In the genomic region with DNA sequence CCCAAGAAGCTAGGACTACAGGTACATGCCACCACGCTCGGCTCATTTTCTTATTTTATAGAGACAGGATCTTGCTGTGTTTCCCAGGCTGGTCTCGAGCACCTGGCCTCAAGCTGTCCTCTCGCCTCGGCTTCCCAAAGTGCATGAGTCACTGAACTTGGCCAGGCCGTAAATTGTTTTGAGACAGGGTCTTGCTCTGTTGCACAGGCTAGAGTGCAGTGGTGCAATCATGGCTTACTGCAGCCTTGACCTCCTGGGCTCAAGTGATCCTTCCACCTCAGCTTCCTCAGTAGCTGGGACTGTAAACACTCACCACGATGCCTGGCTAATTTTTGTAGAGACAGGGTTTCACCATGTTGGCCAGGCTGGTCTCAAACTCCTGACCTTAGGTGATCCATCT, we compare ENCODE assay signal across 1 cellular context.
A peak's percentile ranks its signal among the peaks of the same experiment; 100 is the strongest.
TF ChIP-seq lines count a peak whose summit lies in the region.
"Not testable (repeated sequence)": the region's sequence is repeated elsewhere in the genome, so short reads cannot be mapped to it uniquely, and the experiment has no call there.

No MANE protein-coding gene starts in this region.

TF ChIP-seq in K562, 482 proteins besides CTCF, POLR2A, EP300 and RAD21 (continued from another document):
- TF ChIP-seq, protein P1, sequence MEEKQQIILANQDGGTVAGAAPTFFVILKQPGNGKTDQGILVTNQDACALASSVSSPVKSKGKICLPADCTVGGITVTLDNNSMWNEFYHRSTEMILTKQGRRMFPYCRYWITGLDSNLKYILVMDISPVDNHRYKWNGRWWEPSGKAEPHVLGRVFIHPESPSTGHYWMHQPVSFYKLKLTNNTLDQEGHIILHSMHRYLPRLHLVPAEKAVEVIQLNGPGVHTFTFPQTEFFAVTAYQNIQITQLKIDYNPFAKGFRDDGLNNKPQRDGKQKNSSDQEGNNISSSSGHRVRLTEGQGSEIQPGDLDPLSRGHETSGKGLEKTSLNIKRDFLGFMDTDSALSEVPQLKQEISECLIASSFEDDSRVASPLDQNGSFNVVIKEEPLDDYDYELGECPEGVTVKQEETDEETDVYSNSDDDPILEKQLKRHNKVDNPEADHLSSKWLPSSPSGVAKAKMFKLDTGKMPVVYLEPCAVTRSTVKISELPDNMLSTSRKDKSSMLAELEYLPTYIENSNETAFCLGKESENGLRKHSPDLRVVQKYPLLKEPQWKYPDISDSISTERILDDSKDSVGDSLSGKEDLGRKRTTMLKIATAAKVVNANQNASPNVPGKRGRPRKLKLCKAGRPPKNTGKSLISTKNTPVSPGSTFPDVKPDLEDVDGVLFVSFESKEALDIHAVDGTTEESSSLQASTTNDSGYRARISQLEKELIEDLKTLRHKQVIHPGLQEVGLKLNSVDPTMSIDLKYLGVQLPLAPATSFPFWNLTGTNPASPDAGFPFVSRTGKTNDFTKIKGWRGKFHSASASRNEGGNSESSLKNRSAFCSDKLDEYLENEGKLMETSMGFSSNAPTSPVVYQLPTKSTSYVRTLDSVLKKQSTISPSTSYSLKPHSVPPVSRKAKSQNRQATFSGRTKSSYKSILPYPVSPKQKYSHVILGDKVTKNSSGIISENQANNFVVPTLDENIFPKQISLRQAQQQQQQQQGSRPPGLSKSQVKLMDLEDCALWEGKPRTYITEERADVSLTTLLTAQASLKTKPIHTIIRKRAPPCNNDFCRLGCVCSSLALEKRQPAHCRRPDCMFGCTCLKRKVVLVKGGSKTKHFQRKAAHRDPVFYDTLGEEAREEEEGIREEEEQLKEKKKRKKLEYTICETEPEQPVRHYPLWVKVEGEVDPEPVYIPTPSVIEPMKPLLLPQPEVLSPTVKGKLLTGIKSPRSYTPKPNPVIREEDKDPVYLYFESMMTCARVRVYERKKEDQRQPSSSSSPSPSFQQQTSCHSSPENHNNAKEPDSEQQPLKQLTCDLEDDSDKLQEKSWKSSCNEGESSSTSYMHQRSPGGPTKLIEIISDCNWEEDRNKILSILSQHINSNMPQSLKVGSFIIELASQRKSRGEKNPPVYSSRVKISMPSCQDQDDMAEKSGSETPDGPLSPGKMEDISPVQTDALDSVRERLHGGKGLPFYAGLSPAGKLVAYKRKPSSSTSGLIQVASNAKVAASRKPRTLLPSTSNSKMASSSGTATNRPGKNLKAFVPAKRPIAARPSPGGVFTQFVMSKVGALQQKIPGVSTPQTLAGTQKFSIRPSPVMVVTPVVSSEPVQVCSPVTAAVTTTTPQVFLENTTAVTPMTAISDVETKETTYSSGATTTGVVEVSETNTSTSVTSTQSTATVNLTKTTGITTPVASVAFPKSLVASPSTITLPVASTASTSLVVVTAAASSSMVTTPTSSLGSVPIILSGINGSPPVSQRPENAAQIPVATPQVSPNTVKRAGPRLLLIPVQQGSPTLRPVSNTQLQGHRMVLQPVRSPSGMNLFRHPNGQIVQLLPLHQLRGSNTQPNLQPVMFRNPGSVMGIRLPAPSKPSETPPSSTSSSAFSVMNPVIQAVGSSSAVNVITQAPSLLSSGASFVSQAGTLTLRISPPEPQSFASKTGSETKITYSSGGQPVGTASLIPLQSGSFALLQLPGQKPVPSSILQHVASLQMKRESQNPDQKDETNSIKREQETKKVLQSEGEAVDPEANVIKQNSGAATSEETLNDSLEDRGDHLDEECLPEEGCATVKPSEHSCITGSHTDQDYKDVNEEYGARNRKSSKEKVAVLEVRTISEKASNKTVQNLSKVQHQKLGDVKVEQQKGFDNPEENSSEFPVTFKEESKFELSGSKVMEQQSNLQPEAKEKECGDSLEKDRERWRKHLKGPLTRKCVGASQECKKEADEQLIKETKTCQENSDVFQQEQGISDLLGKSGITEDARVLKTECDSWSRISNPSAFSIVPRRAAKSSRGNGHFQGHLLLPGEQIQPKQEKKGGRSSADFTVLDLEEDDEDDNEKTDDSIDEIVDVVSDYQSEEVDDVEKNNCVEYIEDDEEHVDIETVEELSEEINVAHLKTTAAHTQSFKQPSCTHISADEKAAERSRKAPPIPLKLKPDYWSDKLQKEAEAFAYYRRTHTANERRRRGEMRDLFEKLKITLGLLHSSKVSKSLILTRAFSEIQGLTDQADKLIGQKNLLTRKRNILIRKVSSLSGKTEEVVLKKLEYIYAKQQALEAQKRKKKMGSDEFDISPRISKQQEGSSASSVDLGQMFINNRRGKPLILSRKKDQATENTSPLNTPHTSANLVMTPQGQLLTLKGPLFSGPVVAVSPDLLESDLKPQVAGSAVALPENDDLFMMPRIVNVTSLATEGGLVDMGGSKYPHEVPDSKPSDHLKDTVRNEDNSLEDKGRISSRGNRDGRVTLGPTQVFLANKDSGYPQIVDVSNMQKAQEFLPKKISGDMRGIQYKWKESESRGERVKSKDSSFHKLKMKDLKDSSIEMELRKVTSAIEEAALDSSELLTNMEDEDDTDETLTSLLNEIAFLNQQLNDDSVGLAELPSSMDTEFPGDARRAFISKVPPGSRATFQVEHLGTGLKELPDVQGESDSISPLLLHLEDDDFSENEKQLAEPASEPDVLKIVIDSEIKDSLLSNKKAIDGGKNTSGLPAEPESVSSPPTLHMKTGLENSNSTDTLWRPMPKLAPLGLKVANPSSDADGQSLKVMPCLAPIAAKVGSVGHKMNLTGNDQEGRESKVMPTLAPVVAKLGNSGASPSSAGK (IDR thresholded peaks at IDR 0.05), result peak; percentile 28; the same call in 1 of the 2 replicates
- TF ChIP-seq ATF7 (IDR thresholded peaks at IDR 0.05), result peak; percentile 15; the same call in 1 of the 2 replicates
- TF ChIP-seq NFIC (IDR thresholded peaks at IDR 0.05), result peak; percentile 37
- TF ChIP-seq MEIS2 (IDR thresholded peaks at IDR 0.05; ENCODE audit: partially characterized antibody), result peak; percentile 95
- TF ChIP-seq, protein P2, sequence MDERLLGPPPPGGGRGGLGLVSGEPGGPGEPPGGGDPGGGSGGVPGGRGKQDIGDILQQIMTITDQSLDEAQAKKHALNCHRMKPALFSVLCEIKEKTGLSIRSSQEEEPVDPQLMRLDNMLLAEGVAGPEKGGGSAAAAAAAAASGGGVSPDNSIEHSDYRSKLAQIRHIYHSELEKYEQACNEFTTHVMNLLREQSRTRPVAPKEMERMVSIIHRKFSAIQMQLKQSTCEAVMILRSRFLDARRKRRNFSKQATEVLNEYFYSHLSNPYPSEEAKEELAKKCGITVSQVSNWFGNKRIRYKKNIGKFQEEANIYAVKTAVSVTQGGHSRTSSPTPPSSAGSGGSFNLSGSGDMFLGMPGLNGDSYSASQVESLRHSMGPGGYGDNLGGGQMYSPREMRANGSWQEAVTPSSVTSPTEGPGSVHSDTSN (CRISPR knock-in tag; IDR thresholded peaks at IDR 0.05; ENCODE audit: low read depth), result not testable (repeated sequence)
- TF ChIP-seq, protein P2 (tag; conservative IDR thresholded peaks at IDR 0.05; ENCODE audit: low read depth), result peak; percentile 90
- TF ChIP-seq, protein P3, sequence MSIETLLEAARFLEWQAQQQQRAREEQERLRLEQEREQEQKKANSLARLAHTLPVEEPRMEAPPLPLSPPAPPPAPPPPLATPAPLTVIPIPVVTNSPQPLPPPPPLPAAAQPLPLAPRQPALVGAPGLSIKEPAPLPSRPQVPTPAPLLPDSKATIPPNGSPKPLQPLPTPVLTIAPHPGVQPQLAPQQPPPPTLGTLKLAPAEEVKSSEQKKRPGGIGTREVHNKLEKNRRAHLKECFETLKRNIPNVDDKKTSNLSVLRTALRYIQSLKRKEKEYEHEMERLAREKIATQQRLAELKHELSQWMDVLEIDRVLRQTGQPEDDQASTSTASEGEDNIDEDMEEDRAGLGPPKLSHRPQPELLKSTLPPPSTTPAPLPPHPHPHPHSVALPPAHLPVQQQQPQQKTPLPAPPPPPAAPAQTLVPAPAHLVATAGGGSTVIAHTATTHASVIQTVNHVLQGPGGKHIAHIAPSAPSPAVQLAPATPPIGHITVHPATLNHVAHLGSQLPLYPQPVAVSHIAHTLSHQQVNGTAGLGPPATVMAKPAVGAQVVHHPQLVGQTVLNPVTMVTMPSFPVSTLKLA (conservative IDR thresholded peaks at IDR 0.05), result 0 out of 4 replicates have a peak, but pooled peaks of 1 of the 2 experiments have one; percentile 25
- peak; percentile 64; the same call in 1 of the 2 replicates for TF ChIP-seq DPF2 (IDR thresholded peaks at IDR 0.05)
- TF ChIP-seq CEBPG (CRISPR knock-in tag; IDR thresholded peaks at IDR 0.05), result peak; percentile 57; the same call in 1 of the 2 replicates
- TF ChIP-seq CEBPG (tag; conservative IDR thresholded peaks at IDR 0.05 in 1 of 2, IDR thresholded peaks at IDR 0.05 in 1 of 2), result peak in 1 of 2 experiments; percentile 59; a peak in 2 of 4 replicates
- TF ChIP-seq SMARCA4 (IDR thresholded peaks at IDR 0.05), result peak; percentile 52; the same call in 1 of the 2 replicates
- TF ChIP-seq CBFA2T3 (IDR thresholded peaks at IDR 0.05), result peak; percentile 32
- 0 out of 2 replicates have a peak, but pooled peaks have one; percentile 35 for TF ChIP-seq ZNF592 (IDR thresholded peaks at IDR 0.05)
- peak; percentile 78; the same call in 1 of the 2 replicates for TF ChIP-seq JUND (IDR thresholded peaks at IDR 0.05; ENCODE audit: borderline replicate concordance, low read depth, low read length)
- peak; percentile 55; the same call in 1 of the 3 replicates for TF ChIP-seq JUND (tag; IDR thresholded peaks at IDR 0.05; ENCODE audit: borderline replicate concordance, low read depth, low read length)
- TF ChIP-seq TRIM24 (IDR thresholded peaks at IDR 0.05), result 0 out of 4 replicates have a peak, but pooled peaks of 1 of the 2 experiments have one; percentile 15
- TF ChIP-seq ZNF121 (CRISPR knock-in tag; conservative IDR thresholded peaks at IDR 0.05), result peak; percentile 48; the same call in 1 of the 2 replicates
- peak; percentile 79 for TF ChIP-seq ATF3 (IDR thresholded peaks at IDR 0.05)
- TF ChIP-seq ATF3 (CRISPR knock-in tag; conservative IDR thresholded peaks at IDR 0.05), result not testable (repeated sequence)
- TF ChIP-seq, protein P4, sequence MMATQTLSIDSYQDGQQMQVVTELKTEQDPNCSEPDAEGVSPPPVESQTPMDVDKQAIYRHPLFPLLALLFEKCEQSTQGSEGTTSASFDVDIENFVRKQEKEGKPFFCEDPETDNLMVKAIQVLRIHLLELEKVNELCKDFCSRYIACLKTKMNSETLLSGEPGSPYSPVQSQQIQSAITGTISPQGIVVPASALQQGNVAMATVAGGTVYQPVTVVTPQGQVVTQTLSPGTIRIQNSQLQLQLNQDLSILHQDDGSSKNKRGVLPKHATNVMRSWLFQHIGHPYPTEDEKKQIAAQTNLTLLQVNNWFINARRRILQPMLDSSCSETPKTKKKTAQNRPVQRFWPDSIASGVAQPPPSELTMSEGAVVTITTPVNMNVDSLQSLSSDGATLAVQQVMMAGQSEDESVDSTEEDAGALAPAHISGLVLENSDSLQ (IDR thresholded peaks at IDR 0.05), result peak; percentile 71
